ENCODE assay signal across 1 cellular context in genomic region chr11:3073029-3073435, GRCh38.
TF ChIP-seq lines count a peak whose summit lies in the region.

No MANE protein-coding gene starts in this region.

TF ChIP-seq in GM23338, 12 proteins besides CTCF, POLR2A, EP300 and RAD21 (continued from another document):
- no peak for TF ChIP-seq ZNF462 (CRISPR knock-in tag; IDR thresholded peaks at IDR 0.05)
